In the genomic region with DNA sequence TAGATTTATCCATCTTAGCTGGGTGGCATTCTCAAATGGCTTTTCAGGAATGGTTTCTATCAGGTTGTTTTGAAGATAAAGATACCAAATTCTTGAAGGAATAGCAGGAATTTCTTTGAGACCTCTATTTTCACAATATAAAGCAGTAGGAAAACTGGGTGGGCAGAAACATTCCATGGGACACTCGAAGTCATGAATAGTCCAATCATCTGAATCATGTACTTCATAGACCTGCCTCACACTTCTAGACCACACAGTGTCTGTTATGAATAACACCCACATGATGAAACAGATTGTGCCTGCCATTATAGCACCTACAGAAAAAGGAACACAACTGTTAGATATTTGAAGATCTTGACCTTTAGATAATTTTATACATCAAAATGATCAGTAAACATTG, we compare ENCODE assay signal across 24 cellular contexts. TPM values are rescaled to one million over a fixed set of nuclear protein-coding genes. Genes with fewer than 3 reads are reported as not detected.
A peak's percentile ranks its signal among the peaks of the same experiment; 100 is the strongest.
DNase-seq lines count a peak whose midpoint lies in the region; ATAC-seq and TF ChIP-seq lines count a peak whose summit lies in the region.
"Had no signal": no experiment of that assay in that cellular context is flagged by ENCODE, and none has a peak within 500 bp of the region (broad histone marks: within the 10 kb centered on the region; RNA-seq: fewer than 3 reads in every experiment).

No MANE protein-coding gene starts in this region.

- no peaks in the 10 kb centered on the region for H3K36me3 ChIP-seq in GM23248 (ENCODE audit: low read depth)
- H3K36me3 ChIP-seq in SK-N-MC (ENCODE audit: insufficient read depth, low read length) = no peaks in the 10 kb centered on the region
- no peaks in the 10 kb centered on the region for H3K36me3 ChIP-seq in hepatocyte (replicated peaks; ENCODE audit: insufficient read depth, low read depth)
- H3K36me3 ChIP-seq in effector memory CD4-positive, alpha-beta T cell (ENCODE audit: control insufficient read depth, insufficient read depth, low read length) = no peaks in the 10 kb centered on the region
- H3K36me3 ChIP-seq: BE2C; BLaER1 treated with 17β-estradiol and CSF1 and Interleukin-3, amounts not matched to agents 10 nM and 100 nM; HAP-1 had no signal

- H3K27ac Mint-ChIP-seq in immature natural killer cell = no peak overlapping the region
- H3K27ac Mint-ChIP-seq: CD14-positive monocyte; CD4-positive, alpha-beta T cell; CD8-positive, alpha-beta memory T cell; HFFc6 had no signal

- no peak for TF ChIP-seq CTCF in hepatocyte (IDR thresholded peaks at IDR 0.05; ENCODE audit: poor library complexity)

- no peaks in the 10 kb centered on the region for H3K36me3 Mint-ChIP-seq in immature natural killer cell
- H3K36me3 Mint-ChIP-seq: CD14-positive monocyte; CD8-positive, alpha-beta memory T cell had no signal

- ATAC-seq in left ventricle myocardium superior = no peak
- ATAC-seq: A549 had no signal

- no peak overlapping the region for H3K4me2 ChIP-seq in GM23248 (ENCODE audit: unreplicated experiment)
- no peak overlapping the region for H3K4me2 ChIP-seq in hepatocyte
- H3K4me2 ChIP-seq: A549; BLaER1 treated with 17β-estradiol and CSF1 and Interleukin-3, amounts not matched to agents 10 nM and 100 nM had no signal

- H3K9me2 ChIP-seq in GM23248 (ENCODE audit: insufficient read depth) (no peaks in the 10 kb centered on the region), hepatocyte (replicated peaks; ENCODE audit: insufficient read depth) (no peaks in the 10 kb centered on the region)

- intact Hi-C loops in left ventricle myocardium superior (cut with micrococcal nuclease) = no loop called here

- H3K9me3 ChIP-seq in GM23248 (ENCODE audit: low read depth) = no peaks in the 10 kb centered on the region
- no peaks in the 10 kb centered on the region for H3K9me3 ChIP-seq in SK-N-MC (ENCODE audit: low read depth, low read length)
- no peaks in the 10 kb centered on the region for H3K9me3 ChIP-seq in hepatocyte (ENCODE audit: low read depth)
- no peaks in the 10 kb centered on the region for H3K9me3 ChIP-seq in effector memory CD4-positive, alpha-beta T cell (ENCODE audit: control insufficient read depth, low read length)
- H3K9me3 ChIP-seq: A549; BE2C; BLaER1 treated with 17β-estradiol and CSF1 and Interleukin-3, amounts not matched to agents 10 nM and 100 nM; HAP-1 had no signal

- no peak overlapping the region for H3K4me3 Mint-ChIP-seq in immature natural killer cell
- H3K4me3 Mint-ChIP-seq: CD14-positive monocyte; CD4-positive, alpha-beta T cell; CD8-positive, alpha-beta memory T cell; HFFc6 had no signal

- H3K9ac ChIP-seq in GM23248 (no peak overlapping the region), SK-N-MC (ENCODE audit: insufficient read length) (no peak overlapping the region)
- H3K9ac ChIP-seq: BLaER1 treated with 17β-estradiol and CSF1 and Interleukin-3, amounts not matched to agents 10 nM and 100 nM had no signal

- H3K27me3 ChIP-seq in GM23248 (replicated peaks; ENCODE audit: insufficient read depth) = no peaks in the 10 kb centered on the region
- no peaks in the 10 kb centered on the region for H3K27me3 ChIP-seq in hepatocyte
- no peaks in the 10 kb centered on the region for H3K27me3 ChIP-seq in effector memory CD4-positive, alpha-beta T cell (replicated peaks; ENCODE audit: control insufficient read depth, insufficient read depth, low read length, poor library complexity, severe bottlenecking)
- H3K27me3 ChIP-seq: BE2C; BLaER1 treated with 17β-estradiol and CSF1 and Interleukin-3, amounts not matched to agents 10 nM and 100 nM had no signal

- in situ Hi-C loops in GM23248 (cut with MboI) = no loop called here

- H3F3A ChIP-seq in GM23248 (ENCODE audit: insufficient read depth) = 0 out of 2 replicates have a peak, but pooled peaks cover 8% of the 10 kb centered on the region

- WGBS in GM23248 (ENCODE audit: low coverage in 1 of 2, low lambda C conversion rate in 2 of 2, missing lambda C conversion rate in 2 of 2), 2 experiments = 49 to 58% methylated on average over 1 of the region's 1 CpG
- WGBS in hepatocyte (ENCODE audit: low lambda C conversion rate, missing lambda C conversion rate) = 74% methylated on average over 1 of the region's 1 CpG

- H3K27ac ChIP-seq in GM23248 (no peak overlapping the region), SK-N-MC (peak overlapping the region; percentile 75; the same call in 1 of the 2 replicates), hepatocyte (peak overlapping the region; percentile 21)
- H3K27ac ChIP-seq in effector memory CD4-positive, alpha-beta T cell (ENCODE audit: insufficient read depth, low read length, poor library complexity, severe bottlenecking) = no peak overlapping the region
- H3K27ac ChIP-seq: A549; BLaER1 treated with 17β-estradiol and CSF1 and Interleukin-3, amounts not matched to agents 10 nM and 100 nM had no signal

- H3K27me3 Mint-ChIP-seq in immature natural killer cell (ENCODE audit: low read depth in 3 of 3) = peaks cover 0 to 1% (median 0%) of the 10 kb centered on the region in 3 donors
- H3K27me3 Mint-ChIP-seq: CD8-positive, alpha-beta memory T cell had no signal

- H3K79me2 ChIP-seq in GM23248 (ENCODE audit: insufficient read depth) (no peaks in the 10 kb centered on the region), hepatocyte (no peaks in the 10 kb centered on the region)

- H2AFZ ChIP-seq in GM23248 (no peak overlapping the region), hepatocyte (no peak overlapping the region)

- H3K4me1 Mint-ChIP-seq in immature natural killer cell = no peaks in the 10 kb centered on the region
- H3K4me1 Mint-ChIP-seq: CD14-positive monocyte; CD8-positive, alpha-beta memory T cell had no signal

- peaks cover 13% of the 10 kb centered on the region for H3K4me1 ChIP-seq in GM23248 (ENCODE audit: insufficient read depth)
- H3K4me1 ChIP-seq in hepatocyte (ENCODE audit: insufficient read depth) = no peaks in the 10 kb centered on the region
- no peaks in the 10 kb centered on the region for H3K4me1 ChIP-seq in effector memory CD4-positive, alpha-beta T cell (ENCODE audit: control insufficient read depth, insufficient read depth, low read length, poor library complexity, severe bottlenecking)
- H3K4me1 ChIP-seq: A549; BE2C; BLaER1 treated with 17β-estradiol and CSF1 and Interleukin-3, amounts not matched to agents 10 nM and 100 nM; HAP-1 had no signal

- H4K20me1 ChIP-seq in GM23248 (ENCODE audit: insufficient read depth) (no peaks in the 10 kb centered on the region), hepatocyte (ENCODE audit: insufficient read depth, poor library complexity, severe bottlenecking) (no peaks in the 10 kb centered on the region)
- H4K20me1 ChIP-seq: BLaER1 treated with 17β-estradiol and CSF1 and Interleukin-3, amounts not matched to agents 10 nM and 100 nM had no signal

- peak; percentile 4 for DNase-seq in GM23248
- DNase-seq in SK-N-MC (ENCODE audit: low read depth, low spot score) = no peak
- DNase-seq in hepatocyte (ENCODE audit: low spot score) = no peak
- DNase-seq in effector memory CD4-positive, alpha-beta T cell = no peak
- DNase-seq in left ventricle myocardium superior = no peak
- DNase-seq in immature natural killer cell = no peak
- DNase-seq: 8988T; ACHN; AML-193; BE2C; CD4-positive, alpha-beta T cell; CD8-positive, alpha-beta memory T cell; DMS 273 treated with DMSO at 0.1 percent for 48 hours; DMS53; DMS79 treated with DMSO at 0.1 percent for 48 hours; GF-D8; GOT3; HFFc6 had no signal

- peaks cover 0 to 1% (median 0%) of the 10 kb centered on the region in 6 donors for H3K9me3 Mint-ChIP-seq in immature natural killer cell
- H3K9me3 Mint-ChIP-seq: CD14-positive monocyte; CD4-positive, alpha-beta T cell; HFFc6 had no signal

- no peak overlapping the region for H3K4me3 ChIP-seq in GM23248
- no peak overlapping the region for H3K4me3 ChIP-seq in SK-N-MC
- H3K4me3 ChIP-seq in hepatocyte = no peak overlapping the region
- no peak overlapping the region for H3K4me3 ChIP-seq in effector memory CD4-positive, alpha-beta T cell (ENCODE audit: insufficient read depth, low read depth, low read length, poor library complexity, severe bottlenecking)
- H3K4me3 ChIP-seq: A549; BLaER1 treated with 17β-estradiol and CSF1 and Interleukin-3, amounts not matched to agents 10 nM and 100 nM; HAP-1 had no signal

RNA-seq across cellular contexts. Expression of a gene that starts 1.8 kb away (rescaled TPM):
- total RNA-seq in GM23248 (2014; rRNA removed; shearing (Covaris generic)) = not detected in 2 replicates
- polyA plus RNA-seq in GM23248 (2016; fragmentation: Nextera tagmentation; extraction: Ambion mirVana) (not detected in 2 replicates), hepatocyte (0.34 and 0.97 TPM in 2 replicates), immature natural killer cell (not detected)
- total RNA-seq in hepatocyte (0.10 TPM in 1 of 2 replicates, not detected in the other), left ventricle myocardium superior (not detected)
- total RNA-seq: CD4-positive, alpha-beta T cell; CD8-positive, alpha-beta memory T cell; Daoy; G401; HFFc6 had no signal
- polyA plus RNA-seq: A549; CD14-positive monocyte; CD8-positive, alpha-beta memory T cell had no signal

RNA-seq across cellular contexts. Expression of a gene that starts 51.2 kb away (rescaled TPM):
- total RNA-seq in GM23248 (2014; rRNA removed; shearing (Covaris generic)) = not detected in 2 replicates
- polyA plus RNA-seq in GM23248 (2016; fragmentation: Nextera tagmentation; extraction: Ambion mirVana) (not detected in 2 replicates), hepatocyte (0.40 and 0.55 TPM in 2 replicates), immature natural killer cell (not detected)
- total RNA-seq in hepatocyte (0.27 and 0.92 TPM in 2 replicates), left ventricle myocardium superior (not detected)
- total RNA-seq: CD4-positive, alpha-beta T cell; CD8-positive, alpha-beta memory T cell; Daoy; G401; HFFc6 had no signal
- polyA plus RNA-seq: A549; CD14-positive monocyte; CD8-positive, alpha-beta memory T cell had no signal

RNA-seq across cellular contexts. Expression of a gene that starts 55.3 kb away (rescaled TPM):
- total RNA-seq in GM23248 (2014; rRNA removed; shearing (Covaris generic)) = 556 and 573 TPM in 2 replicates
- 564 and 584 TPM in 2 replicates for polyA plus RNA-seq in GM23248 (2016; fragmentation: Nextera tagmentation; extraction: Ambion mirVana)
- 1,782 and 2,030 TPM in 2 replicates for total RNA-seq in hepatocyte
- polyA plus RNA-seq in hepatocyte = 1,853 and 2,098 TPM in 2 replicates
- 52.0 TPM for total RNA-seq in left ventricle myocardium superior
- polyA plus RNA-seq in immature natural killer cell = not detected
- total RNA-seq: CD4-positive, alpha-beta T cell; CD8-positive, alpha-beta memory T cell; G401 had no signal
- polyA plus RNA-seq: CD14-positive monocyte; CD8-positive, alpha-beta memory T cell had no signal

Comparison
In these comparisons a context has a peak if more than half of its experiments do, and no peak if none do; other contexts are left out.
1. H3K27ac ChIP-seq: peak in SK-N-MC (single experiment) and hepatocyte (single experiment); none in GM23248 (single experiment) and effector memory CD4-positive, alpha-beta T cell (single experiment).
2. RNA of a gene that starts 55.3 kb away (total RNA-seq): 1,782 to 2,030 TPM in hepatocyte and 556 to 573 TPM in GM23248; 52.0 TPM in left ventricle myocardium superior (single experiment); every median in the first group is over 10 times any median in the second.